ENCODE assay signal across 19 cellular contexts in genomic region chr11:111335596-111335995, GRCh38. TPM values are rescaled to one million over a fixed set of nuclear protein-coding genes. Genes with fewer than 3 reads are reported as not detected.
DNase-seq lines count a peak whose midpoint lies in the region; ATAC-seq and TF ChIP-seq lines count a peak whose summit lies in the region.
"Had no signal": no experiment of that assay in that cellular context is flagged by ENCODE, and none has a peak within 500 bp of the region (broad histone marks: within the 10 kb centered on the region; RNA-seq: fewer than 3 reads in every experiment).

No MANE protein-coding gene starts in this region.

- POLR2A ChIA-PET in BJ (lab: Charles Lee): no interaction called here

- ATAC-seq in mucosa of descending colon: peak; percentile 19
- no peak for ATAC-seq in GM21717 (IDR thresholded peaks at IDR 0.05; ENCODE audit: unreplicated experiment)
- ATAC-seq: stimulated activated memory B cell treated with anti-CD40 and anti-IgM and Interleukin-4, amounts not matched to agents 10 μg/mL and 1 μg/mL and 100 μg/mL, for 72 hours had no signal

- CTCF ChIA-PET in BJ (lab: Yijun Ruan, JAX): interaction anchor here (1.8 kb wide), 1 partner anchor 13 kb away, joined by 6 read pairs; no protein-coding TSS in a partner anchor

- intact Hi-C loops in mucosa of descending colon (cut with DNase I, micrococcal nuclease): no loop called here

- TF ChIP-seq CTCF in BJ (IDR thresholded peaks at IDR 0.05; ENCODE audit: insufficient read depth, low read depth, low read length): no peak
- no peak for TF ChIP-seq CTCF in mucosa of descending colon (IDR thresholded peaks at IDR 0.05)

- H3K9me3 ChIP-seq in adipocyte (ENCODE audit: control insufficient read depth, low read length) (peaks cover 9% of the 10 kb centered on the region), mucosa of descending colon (no peaks in the 10 kb centered on the region)
- H3K9me3 ChIP-seq: left lung, neutrophil had no signal

- H3K4me1 ChIP-seq in adipocyte (ENCODE audit: control insufficient read depth, insufficient read depth, low read length): peaks cover 39% of the 10 kb centered on the region
- peaks cover 15% of the 10 kb centered on the region for H3K4me1 ChIP-seq in mucosa of descending colon (ENCODE audit: low read depth)

- DNase-seq in BJ (ENCODE audit: low read depth) (peak; percentile 19), HT-29 (ENCODE audit: low spot score) (peak; percentile 67), adipocyte (ENCODE audit: low read depth) (peak; percentile 41), mucosa of descending colon (no peak), NCI-H146 (lab: John Stamatoyannopoulos, UW) (no peak), NCI-H2227 (lab: John Stamatoyannopoulos, UW; ENCODE audit: unreplicated experiment) (no peak), GM03348 (ENCODE audit: low spot score) (no peak)
- DNase-seq: activated gamma-delta T cell, H9, left lung, MG63, NCI-H1694, NCI-H446, SHP77 treated with DMSO at 0.1 percent for 48 hours, T-helper 1 cell had no signal

- no peak overlapping the region for H3K4me3 ChIP-seq in BJ (ENCODE audit: low read depth, low read length)
- no peak overlapping the region for H3K4me3 ChIP-seq in adipocyte (ENCODE audit: low read length)
- no peak overlapping the region for H3K4me3 ChIP-seq in mucosa of descending colon
- H3K4me3 ChIP-seq: left lung, MG63, right atrium auricular region had no signal

- no peak overlapping the region for H3K9ac ChIP-seq in adipocyte (ENCODE audit: low read length)

- H3K27me3 ChIP-seq in BJ (ENCODE audit: control insufficient read depth, insufficient read depth, low read length) (no peaks in the 10 kb centered on the region), adipocyte (replicated peaks; ENCODE audit: control insufficient read depth, insufficient read depth, low read length) (peaks cover 5% of the 10 kb centered on the region)
- H3K27me3 ChIP-seq: left lung, MG63, neutrophil, right atrium auricular region had no signal

- no peaks in the 10 kb centered on the region for H3K36me3 ChIP-seq in BJ (ENCODE audit: control insufficient read depth, insufficient read depth, low read length)
- H3K36me3 ChIP-seq in adipocyte (ENCODE audit: control insufficient read depth, insufficient read depth, low read length, severe bottlenecking): no peaks in the 10 kb centered on the region
- H3K36me3 ChIP-seq in mucosa of descending colon (ENCODE audit: low read depth): no peaks in the 10 kb centered on the region
- H3K36me3 ChIP-seq: left lung, MG63, neutrophil, right atrium auricular region had no signal

RNA-seq across cellular contexts. Expression of gene POU2AF3, which starts 37.2 kb away (rescaled TPM):
- polyA plus RNA-seq in BJ (2011; rRNA removed): not detected in 2 replicates
- not detected in 2 replicates for polyA minus RNA-seq in BJ (2011; rRNA and poly(A)+ RNA removed)
- 14.5 and 23.0 TPM in 2 replicates for total RNA-seq in HT-29 (2014; rRNA removed; shearing (Covaris generic))
- total RNA-seq in mucosa of descending colon: 10 to 100 TPM in 1 of 3 donors, 1 to 10 TPM in 2; 6.7 to 14.5 (median 8.1) TPM

RNA-seq across cellular contexts. Expression of gene POU2AF1, which starts 43.5 kb away (rescaled TPM):
- polyA plus RNA-seq in BJ (2011; rRNA removed): not detected in 2 replicates
- not detected in 2 replicates for polyA minus RNA-seq in BJ (2011; rRNA and poly(A)+ RNA removed)
- 2.0 and 4.0 TPM in 2 replicates for total RNA-seq in HT-29 (2014; rRNA removed; shearing (Covaris generic))
- total RNA-seq in mucosa of descending colon: 1 to 10 TPM; 2.8 to 9.3 (median 5.4) TPM
- total RNA-seq: H9 had no signal

Comparison
In these comparisons a context has a peak if more than half of its experiments do, and no peak if none do; other contexts are left out.
1. DNase-seq: peak in BJ (single experiment), HT-29 (single experiment) and adipocyte (single experiment); none in mucosa of descending colon (0 of 3), NCI-H146 (single experiment), NCI-H2227 (single experiment) and GM03348 (single experiment).